18 cellular contexts compared by ENCODE assay signal in the genomic region with DNA sequence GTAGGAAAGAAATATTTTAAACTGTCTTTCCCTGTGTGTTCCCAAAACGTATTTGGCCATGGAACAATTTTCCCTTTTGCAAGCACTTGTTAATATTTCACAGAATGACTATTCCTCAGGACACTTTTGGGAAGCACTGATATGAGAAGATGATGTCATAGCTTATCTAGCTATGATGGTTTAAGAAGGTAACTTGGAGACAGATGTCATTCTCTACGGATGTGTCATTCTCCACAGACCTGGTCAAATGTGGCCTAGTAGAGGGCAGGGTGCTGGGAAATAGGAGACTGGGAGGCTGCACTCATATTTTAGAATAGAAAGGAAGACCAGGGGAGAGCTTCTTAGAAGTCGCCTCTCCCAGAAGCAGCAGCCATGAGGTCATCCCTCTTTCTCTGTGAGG.
DNase-seq lines count a peak whose midpoint lies in the region; ATAC-seq, FAIRE-seq and TF ChIP-seq lines count a peak whose summit lies in the region.
"Had no signal": no experiment of that assay in that cellular context is flagged by ENCODE, and none has a peak within 500 bp of the region (broad histone marks: within the 10 kb centered on the region; RNA-seq: fewer than 3 reads in every experiment).

No MANE protein-coding gene starts in this region.

- H2BK120ac ChIP-seq in H1 (replicated peaks; ENCODE audit: low read depth, low read length) = no peak overlapping the region

- 88% methylated on average over 3 of the region's 3 CpGs; no CpG with 5 or more reads in 1 of the 2 experiments for WGBS in H1 (ENCODE audit: extremely low coverage in 1 of 2, insufficient coverage in 1 of 2, insufficient read length in 1 of 2, insufficient replicate concordance in 2 of 2, low coverage in 1 of 2, low lambda C conversion rate in 2 of 2, missing lambda C conversion rate in 1 of 2), 2 experiments

- no peaks in the 10 kb centered on the region for H3K36me3 Mint-ChIP-seq in nephron progenitor cell (ENCODE audit: low read depth)

- H3K14ac ChIP-seq in H1 (ENCODE audit: insufficient read length) = no peak overlapping the region

- no peak for ATAC-seq in Right ventricle myocardium superior (ENCODE audit: poor library complexity)
- ATAC-seq: GM12878 had no signal

- intact Hi-C loops in Right ventricle myocardium superior (cut with DNase I) (no loop called here), breast epithelium (cut with DNase I; ENCODE audit: low total_unique reads) (no loop called here)

- H3K4me3 Mint-ChIP-seq in nephron progenitor cell = peak overlapping the region; percentile 50

- H2BK5ac ChIP-seq in H1 (ENCODE audit: low read depth, low read length) = no peak overlapping the region

- no peak overlapping the region for H3K23ac ChIP-seq in H1 (ENCODE audit: insufficient read length)

- peak; percentile 38 for DNase-seq in A172 (ENCODE audit: low spot score)
- peak; percentile 23 for DNase-seq in HT1080 (ENCODE audit: low read depth)
- no peak for DNase-seq in H1 (ENCODE audit: low read depth in 1 of 2, low spot score in 2 of 2)
- DNase-seq in nephron progenitor cell = no peak
- no peak for DNase-seq in NCI-H748 (lab: John Stamatoyannopoulos, UW; ENCODE audit: unreplicated experiment)
- DNase-seq in GM19240 (ENCODE audit: insufficient read length, low spot score) = no peak
- DNase-seq in Right ventricle myocardium superior = no peak
- no peak for DNase-seq in breast epithelium (ENCODE audit: low spot score in 2 of 2)
- DNase-seq: 8988T, C1 segment of cervical spinal cord, DND-41, GDM1, NCI-H1417 treated with DMSO at 0.1 percent for 48 hours, NCI-H2029 treated with DMSO at 0.1 percent for 48 hours, NCI-H2171 treated with DMSO at 0.1 percent for 48 hours, PC-9 had no signal

- H3K9me3 Mint-ChIP-seq in nephron progenitor cell = no peaks in the 10 kb centered on the region

- no peaks in the 10 kb centered on the region for H4K20me1 ChIP-seq in H1 (replicated peaks in 1 of 2; ENCODE audit: control insufficient read depth in 1 of 2, insufficient read depth in 2 of 2, low read length in 2 of 2)

- H3K18ac ChIP-seq in H1 (ENCODE audit: extremely low read depth, low read length) = no peak overlapping the region

- no peak overlapping the region for H3K4ac ChIP-seq in H1 (replicated peaks; ENCODE audit: insufficient read length, low read depth, low read length)

- CTCF ChIA-PET in H1 (lab: Charles Lee; ENCODE audit: partially characterized antibody) = interaction anchor here (0.9 to 1.3 kb wide), 3 partner anchors 10 to 15 kb away, joined by 3 read pairs; no protein-coding TSS in a partner anchor

- no peak for FAIRE-seq in H1 (lab: Jason Lieb, UNC)
- FAIRE-seq: GM12878, H54 had no signal

- H3K4me3 ChIP-seq in H1 (ENCODE audit: extremely low read depth in 1 of 4, insufficient read depth in 2 of 4, low read depth in 3 of 4, low read length in 4 of 4) (no peak overlapping the region), breast epithelium (no peak overlapping the region)
- H3K4me3 ChIP-seq: GM12878, PC-9 had no signal

- no peak overlapping the region for H2BK12ac ChIP-seq in H1 (ENCODE audit: low read depth, low read length)

- POLR2A ChIA-PET in H1 (lab: Charles Lee; ENCODE audit: partially characterized antibody) = no interaction called here

- no peaks in the 10 kb centered on the region for H3K9me3 ChIP-seq in H1 (ENCODE audit: insufficient read depth in 2 of 2, low read depth in 1 of 2, low read length in 1 of 2)
- H3K9me3 ChIP-seq in breast epithelium = no peaks in the 10 kb centered on the region

- no peaks in the 10 kb centered on the region for H3K36me3 ChIP-seq in H1 (ENCODE audit: control insufficient read depth in 2 of 4, insufficient read depth in 4 of 4, low read length in 3 of 4)
- no peaks in the 10 kb centered on the region for H3K36me3 ChIP-seq in breast epithelium

- H3K27me3 ChIP-seq in H1 (replicated peaks in 1 of 4; ENCODE audit: control insufficient read depth in 3 of 4, extremely low read depth in 1 of 4, insufficient read depth in 3 of 4, low read length in 3 of 4) = no peaks in the 10 kb centered on the region
- no peaks in the 10 kb centered on the region for H3K27me3 ChIP-seq in breast epithelium

- no peak for TF ChIP-seq EP300 in H1 (IDR thresholded peaks at IDR 0.05; ENCODE audit: borderline replicate concordance in 1 of 2, low read depth in 2 of 2, low read length in 2 of 2)

- no peaks in the 10 kb centered on the region for H3K79me1 ChIP-seq in H1 (ENCODE audit: low read depth, low read length)

- no peak overlapping the region for H3K4me2 ChIP-seq in H1 (ENCODE audit: insufficient read depth in 1 of 2, low read depth in 2 of 2, low read length in 2 of 2)
- H3K4me2 ChIP-seq: PC-9 had no signal

- no peaks in the 10 kb centered on the region for H3K27me3 Mint-ChIP-seq in nephron progenitor cell (ENCODE audit: low read depth, poor library complexity)

- TF ChIP-seq POLR2A in H1 (IDR thresholded peaks at IDR 0.05; ENCODE audit: control extremely low read depth in 1 of 2, low read depth in 2 of 2, low read length in 2 of 2) (no peak), breast epithelium (IDR thresholded peaks at IDR 0.05) (no peak)

- no peak overlapping the region for H4K91ac ChIP-seq in H1 (replicated peaks; ENCODE audit: insufficient read length, low read length)

- H2AK5ac ChIP-seq in H1 (ENCODE audit: low read depth, low read length) = no peak overlapping the region

- H3K27ac ChIP-seq in H1 (ENCODE audit: low read depth, low read length) (no peak overlapping the region), breast epithelium (no peak overlapping the region)
- H3K27ac ChIP-seq: PC-9 had no signal

- peak overlapping the region; percentile 76 for H3K27ac Mint-ChIP-seq in nephron progenitor cell

- H3K79me2 ChIP-seq in H1 (ENCODE audit: control insufficient read depth in 1 of 2, insufficient read depth in 2 of 2, low read length in 2 of 2) = no peaks in the 10 kb centered on the region

- H2AFZ ChIP-seq in H1 (ENCODE audit: low read length) = no peak overlapping the region
- H2AFZ ChIP-seq: PC-9 had no signal

- H4K5ac ChIP-seq in H1 (ENCODE audit: insufficient read length, low read depth, low read length) = no peak overlapping the region

- no peak for TF ChIP-seq RAD21 in H1 (IDR thresholded peaks at IDR 0.05 in 1 of 2, conservative IDR thresholded peaks at IDR 0.05 in 1 of 2; ENCODE audit: low read depth in 2 of 2, low read length in 2 of 2)

- H3K4me1 ChIP-seq in H1 (replicated peaks in 1 of 4; ENCODE audit: control insufficient read depth in 3 of 4, insufficient read depth in 4 of 4, low read length in 3 of 4) (no peaks in the 10 kb centered on the region), breast epithelium (no peaks in the 10 kb centered on the region)

- peak overlapping the region; percentile 31; the same call in 1 of the 2 replicates for H4K8ac ChIP-seq in H1 (ENCODE audit: extremely low read depth, insufficient read depth, low read length)

- no peak overlapping the region for H2BK20ac ChIP-seq in H1 (ENCODE audit: low read length)

- H3K9ac ChIP-seq in H1 (replicated peaks in 1 of 4; ENCODE audit: extremely low read depth in 1 of 4, low read depth in 3 of 4, low read length in 3 of 4) = no peak overlapping the region

- H3K23me2 ChIP-seq in H1 (ENCODE audit: low read depth, low read length) = no peaks in the 10 kb centered on the region

- no peak for TF ChIP-seq CTCF in H1 (IDR thresholded peaks at IDR 0.05; ENCODE audit: control extremely low read depth in 1 of 3, insufficient read depth in 1 of 3, low read depth in 1 of 3, low read length in 3 of 3)
- no peak for TF ChIP-seq CTCF in nephron progenitor cell (IDR thresholded peaks at IDR 0.05)
- TF ChIP-seq CTCF in breast epithelium (IDR thresholded peaks at IDR 0.05) = no peak

- no peak overlapping the region for H2BK15ac ChIP-seq in H1 (ENCODE audit: low read length)

- H3K4me1 Mint-ChIP-seq in nephron progenitor cell = peaks cover 64% of the 10 kb centered on the region

- H3K56ac ChIP-seq in H1 (replicated peaks; ENCODE audit: insufficient read length, low read depth, low read length) = no peak overlapping the region

TF ChIP-seq in H1, 55 proteins besides CTCF, POLR2A, EP300 and RAD21 (continues in another document):
- TF ChIP-seq ZNF274 (IDR thresholded peaks at IDR 0.05; ENCODE audit: borderline replicate concordance, extremely low read depth, low read length) (no peak), HDAC2 (IDR thresholded peaks at IDR 0.05; ENCODE audit: borderline replicate concordance in 1 of 2, low read depth in 2 of 2, low read length in 2 of 2) (no peak), TCF12 (IDR thresholded peaks at IDR 0.05; ENCODE audit: low read depth, low read length) (no peak), NRF1 (IDR thresholded peaks at IDR 0.05; ENCODE audit: low read depth, low read length) (no peak), KDM5A (IDR thresholded peaks at IDR 0.05; ENCODE audit: low read length) (no peak), TAF1 (IDR thresholded peaks at IDR 0.05; ENCODE audit: low read depth, low read length) (no peak), JUND (IDR thresholded peaks at IDR 0.05; ENCODE audit: low read length) (no peak)

Comparison
In these comparisons a context has a peak if more than half of its experiments do, and no peak if none do; other contexts are left out.
1. DNase-seq: peak in A172 (single experiment) and HT1080 (single experiment); none in H1 (0 of 2), nephron progenitor cell (single experiment), NCI-H748 (single experiment), GM19240 (single experiment), Right ventricle myocardium superior (single experiment) and breast epithelium (0 of 2).